In the genomic region with DNA sequence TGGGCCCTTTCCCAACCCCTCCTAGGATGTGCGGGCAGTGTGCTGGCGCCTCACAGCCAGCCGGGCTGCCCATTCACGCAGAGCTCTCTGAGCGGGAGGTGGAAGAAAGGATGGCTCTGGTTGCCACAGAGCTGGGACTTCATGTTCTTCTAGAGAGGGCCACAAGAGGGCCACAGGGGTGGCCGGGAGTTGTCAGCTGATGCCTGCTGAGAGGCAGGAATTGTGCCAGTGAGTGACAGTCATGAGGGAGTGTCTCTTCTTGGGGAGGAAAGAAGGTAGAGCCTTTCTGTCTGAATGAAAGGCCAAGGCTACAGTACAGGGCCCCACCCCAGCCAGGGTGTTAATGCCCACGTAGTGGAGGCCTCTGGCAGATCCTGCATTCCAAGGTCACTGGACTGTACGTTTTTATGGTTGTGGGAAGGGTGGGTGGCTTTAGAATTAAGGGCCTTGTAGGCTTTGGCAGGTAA, we compare ENCODE assay signal across 1 cellular context.
TF ChIP-seq lines count a peak whose summit lies in the region.

No MANE protein-coding gene starts in this region.

TF ChIP-seq in HCT116, 20 proteins besides CTCF, POLR2A, EP300 and RAD21 (continued from another document):
- TF ChIP-seq, protein P1, sequence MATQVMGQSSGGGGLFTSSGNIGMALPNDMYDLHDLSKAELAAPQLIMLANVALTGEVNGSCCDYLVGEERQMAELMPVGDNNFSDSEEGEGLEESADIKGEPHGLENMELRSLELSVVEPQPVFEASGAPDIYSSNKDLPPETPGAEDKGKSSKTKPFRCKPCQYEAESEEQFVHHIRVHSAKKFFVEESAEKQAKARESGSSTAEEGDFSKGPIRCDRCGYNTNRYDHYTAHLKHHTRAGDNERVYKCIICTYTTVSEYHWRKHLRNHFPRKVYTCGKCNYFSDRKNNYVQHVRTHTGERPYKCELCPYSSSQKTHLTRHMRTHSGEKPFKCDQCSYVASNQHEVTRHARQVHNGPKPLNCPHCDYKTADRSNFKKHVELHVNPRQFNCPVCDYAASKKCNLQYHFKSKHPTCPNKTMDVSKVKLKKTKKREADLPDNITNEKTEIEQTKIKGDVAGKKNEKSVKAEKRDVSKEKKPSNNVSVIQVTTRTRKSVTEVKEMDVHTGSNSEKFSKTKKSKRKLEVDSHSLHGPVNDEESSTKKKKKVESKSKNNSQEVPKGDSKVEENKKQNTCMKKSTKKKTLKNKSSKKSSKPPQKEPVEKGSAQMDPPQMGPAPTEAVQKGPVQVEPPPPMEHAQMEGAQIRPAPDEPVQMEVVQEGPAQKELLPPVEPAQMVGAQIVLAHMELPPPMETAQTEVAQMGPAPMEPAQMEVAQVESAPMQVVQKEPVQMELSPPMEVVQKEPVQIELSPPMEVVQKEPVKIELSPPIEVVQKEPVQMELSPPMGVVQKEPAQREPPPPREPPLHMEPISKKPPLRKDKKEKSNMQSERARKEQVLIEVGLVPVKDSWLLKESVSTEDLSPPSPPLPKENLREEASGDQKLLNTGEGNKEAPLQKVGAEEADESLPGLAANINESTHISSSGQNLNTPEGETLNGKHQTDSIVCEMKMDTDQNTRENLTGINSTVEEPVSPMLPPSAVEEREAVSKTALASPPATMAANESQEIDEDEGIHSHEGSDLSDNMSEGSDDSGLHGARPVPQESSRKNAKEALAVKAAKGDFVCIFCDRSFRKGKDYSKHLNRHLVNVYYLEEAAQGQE (IDR thresholded peaks at IDR 0.05; ENCODE audit: low read depth), result no peak
- TF ChIP-seq TCF7L2 (IDR thresholded peaks at IDR 0.05; ENCODE audit: borderline replicate concordance, extremely low read depth, insufficient read depth, insufficient read length), result no peak
- no peak for TF ChIP-seq EZH2 (IDR thresholded peaks at IDR 0.05)
- TF ChIP-seq ELF1 (IDR thresholded peaks at IDR 0.05; ENCODE audit: borderline replicate concordance, low read depth), result no peak
- TF ChIP-seq SIN3A (IDR thresholded peaks at IDR 0.05; ENCODE audit: low read depth), result no peak
- TF ChIP-seq CEBPB (IDR thresholded peaks at IDR 0.05; ENCODE audit: low read depth), result no peak
- no peak for TF ChIP-seq ZFX (IDR thresholded peaks at IDR 0.05)
- TF ChIP-seq, protein P2, sequence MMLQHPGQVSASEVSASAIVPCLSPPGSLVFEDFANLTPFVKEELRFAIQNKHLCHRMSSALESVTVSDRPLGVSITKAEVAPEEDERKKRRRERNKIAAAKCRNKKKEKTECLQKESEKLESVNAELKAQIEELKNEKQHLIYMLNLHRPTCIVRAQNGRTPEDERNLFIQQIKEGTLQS (IDR thresholded peaks at IDR 0.05), result no peak
- peak; percentile 11; the same call in 1 of the 2 replicates for TF ChIP-seq SP1 (IDR thresholded peaks at IDR 0.05; ENCODE audit: low read depth)
- TF ChIP-seq ZNF274 (IDR thresholded peaks at IDR 0.05; ENCODE audit: low read depth, low read length), result no peak
- TF ChIP-seq SRF (IDR thresholded peaks at IDR 0.05; ENCODE audit: low read depth), result no peak
- no peak for TF ChIP-seq ZBTB33 (IDR thresholded peaks at IDR 0.05; ENCODE audit: extremely low read depth, insufficient replicate concordance, low read length)
- no peak for TF ChIP-seq FOSL1 (IDR thresholded peaks at IDR 0.05; ENCODE audit: low read depth)
- TF ChIP-seq YY1 (IDR thresholded peaks at IDR 0.05; ENCODE audit: extremely low read depth, insufficient replicate concordance, low read depth, low read length), result no peak
- TF ChIP-seq CBX3 (IDR thresholded peaks at IDR 0.05; ENCODE audit: low read depth), result no peak
TF ChIP-seq in HCT116: peak in this region for 3.
